In the genomic region with DNA sequence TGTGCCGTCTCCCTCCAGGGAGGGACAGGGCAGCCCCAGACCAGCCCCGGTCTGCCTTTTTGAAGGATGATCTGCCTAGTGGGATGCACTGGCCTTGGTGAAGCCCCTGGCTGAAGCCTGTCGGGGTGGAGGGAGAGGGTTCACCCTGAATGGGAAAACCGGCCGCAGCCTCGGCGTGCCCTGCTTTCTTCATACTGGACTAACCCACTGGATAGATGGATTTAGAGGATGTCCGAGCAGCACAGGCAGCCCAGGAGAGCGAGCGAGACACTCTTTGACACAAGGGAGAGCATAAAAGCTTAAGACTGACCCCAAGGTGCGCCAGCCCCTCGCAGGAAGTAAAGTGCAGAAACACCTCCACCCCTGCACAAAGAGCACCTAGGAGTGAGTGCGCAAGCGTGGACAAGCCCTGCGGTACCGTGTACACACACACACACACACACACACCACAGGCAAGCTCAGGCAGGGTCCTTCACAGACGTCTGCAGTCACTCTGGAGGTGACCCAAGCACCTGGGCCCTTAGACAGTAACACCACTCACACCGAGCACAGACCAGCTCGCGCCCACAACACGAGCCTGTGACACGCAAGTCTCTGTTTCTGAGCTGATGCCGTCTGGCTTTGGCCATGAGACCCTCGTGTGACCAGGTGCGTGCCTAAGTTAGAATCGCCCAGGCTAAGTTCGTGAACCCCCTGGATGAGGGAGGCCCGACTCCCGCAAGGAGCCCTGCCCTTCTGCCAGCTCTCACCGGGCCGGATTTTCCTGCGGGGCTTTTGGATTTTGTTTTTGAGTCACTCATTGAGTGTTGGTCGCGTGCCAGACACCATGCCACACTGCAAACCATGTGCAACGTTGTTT, we compare ENCODE assay signal across 14 cellular contexts. TPM values are rescaled to one million over a fixed set of nuclear protein-coding genes. Genes with fewer than 3 reads are reported as not detected.
A peak's percentile ranks its signal among the peaks of the same experiment; 100 is the strongest.
DNase-seq lines count a peak whose midpoint lies in the region; ATAC-seq and TF ChIP-seq lines count a peak whose summit lies in the region.
"Had no signal": no experiment of that assay in that cellular context is flagged by ENCODE, and none has a peak within 500 bp of the region (broad histone marks: within the 10 kb centered on the region; RNA-seq: fewer than 3 reads in every experiment).

No MANE protein-coding gene starts in this region.

- TF ChIP-seq RAD21 in HCT116 (IDR thresholded peaks at IDR 0.05; ENCODE audit: low read depth): no peak

- H3K27ac ChIP-seq in HCT116 (ENCODE audit: low read depth, low read length): peak overlapping the region; percentile 99
- H3K27ac ChIP-seq in left lung: peak overlapping the region; percentile 67 to 78
- peak overlapping the region; percentile 83 to 89 (median 84) for H3K27ac ChIP-seq in stomach

- POLR2A ChIA-PET in HCT116 (lab: Charles Lee) (interaction anchor here (1.1 to 1.2 kb wide), 2 partner anchors 12 to 20 kb away, joined by 3 to 4 read pairs; a partner anchor contains a TSS), activated B cell treated with CpG ODN at 0.5 μM for 24 hours (lab: Charles Lee) (interaction anchor here (1.5 to 7.3 kb wide), 5 partner anchors 10 to 50 kb away, joined by 5 to 144 read pairs (median 44); a partner anchor contains a TSS)

- CTCF ChIA-PET in HCT116 (lab: Charles Lee): interaction anchor here (1.1 kb wide), 1 partner anchor 9 kb away, joined by 9 read pairs; no protein-coding TSS in a partner anchor
- CTCF ChIA-PET in activated B cell treated with CpG ODN at 0.5 μM for 24 hours (lab: Charles Lee): interaction anchor here (0.8 to 1.2 kb wide), 2 partner anchors 9 to 23 kb away, joined by 3 to 5 read pairs; no protein-coding TSS in a partner anchor

- H3K36me3 ChIP-seq in HCT116 (ENCODE audit: control insufficient read depth in 1 of 2, insufficient read depth in 2 of 2, low read length in 2 of 2) (peaks cover 0 to 6% of the 10 kb centered on the region in 2 experiments; a peak in 1 of 4 replicates), left lung (peaks cover 0 to 27% of the 10 kb centered on the region in 2 donors), stomach (peaks cover 2 to 33% (median 13%) of the 10 kb centered on the region in 4 donors)

- TF ChIP-seq EP300 in stomach (IDR thresholded peaks at IDR 0.05): no peak

- peak overlapping the region; percentile 85 for H3K4me2 ChIP-seq in HCT116 (ENCODE audit: low read length)

- peak overlapping the region; percentile 47 for H3K4me3 Mint-ChIP-seq in activated B cell treated with CpG ODN at 0.5 μM for 24 hours
- H3K4me3 Mint-ChIP-seq: activated T-cell treated with anti-CD3 and anti-CD28 coated beads, Interleukin-2, amount 50 U/mL, for 24 hours; brain had no signal

- no peaks in the 10 kb centered on the region for H3K9me3 Mint-ChIP-seq in activated B cell treated with CpG ODN at 0.5 μM for 24 hours
- H3K9me3 Mint-ChIP-seq in activated naive CD4-positive, alpha-beta T cell treated with anti-CD3 and anti-CD28 coated beads, Interleukin-2, amount 50 U/mL, for 72 hours: no peaks in the 10 kb centered on the region
- H3K9me3 Mint-ChIP-seq: activated T-cell treated with anti-CD3 and anti-CD28 coated beads, Interleukin-2, amount 50 U/mL, for 24 hours; brain had no signal

- no peaks in the 10 kb centered on the region for H3K27me3 Mint-ChIP-seq in activated B cell treated with CpG ODN at 0.5 μM for 24 hours
- H3K27me3 Mint-ChIP-seq: activated T-cell treated with anti-CD3 and anti-CD28 coated beads, Interleukin-2, amount 50 U/mL, for 24 hours; brain had no signal

- peaks cover 95% of the 10 kb centered on the region for H3K4me1 Mint-ChIP-seq in activated B cell treated with CpG ODN at 0.5 μM for 24 hours

- intact Hi-C loops in HCT116 (cut with micrococcal nuclease) (loop anchor here (1.0 to 10.0 kb wide), 2 partner anchors 47 to 468 kb away; no protein-coding TSS in a partner anchor), activated B cell treated with CpG ODN at 0.5 μM for 24 hours (cut with micrococcal nuclease) (no loop called here), left lung (cut with DNase I) (no loop called here), stomach (cut with DNase I; ENCODE audit: low total_unique reads) (no loop called here)

- H3K9me3 ChIP-seq in HCT116 (ENCODE audit: control insufficient read depth in 1 of 2, insufficient read depth in 1 of 2, low read depth in 1 of 2, low read length in 2 of 2) (no peaks in the 10 kb centered on the region), left lung (no peaks in the 10 kb centered on the region), stomach (no peaks in the 10 kb centered on the region)
- H3K9me3 ChIP-seq: Caco-2 had no signal

- H4K20me1 ChIP-seq in HCT116 (ENCODE audit: insufficient read depth): no peaks in the 10 kb centered on the region

- ATAC-seq in HCT116 (peak; percentile 43), activated B cell treated with CpG ODN at 0.5 μM for 24 hours (ENCODE audit: low read depth) (no peak), left lung (peak; percentile 53), HG03139 (IDR thresholded peaks at IDR 0.05; ENCODE audit: unreplicated experiment) (no peak)
- no peak for ATAC-seq in activated naive CD4-positive, alpha-beta T cell treated with anti-CD3 and anti-CD28 coated beads, Interleukin-2, amount 50 U/mL, for 72 hours

- H3K4me3 ChIP-seq in HCT116 (replicated peaks in 1 of 2; ENCODE audit: low read depth in 1 of 2, low read length in 2 of 2) (peak overlapping the region; percentile 33 to 52), left lung (no peak overlapping the region), stomach (no peak overlapping the region)
- H3K4me3 ChIP-seq: lung had no signal

- TF ChIP-seq POLR2A in HCT116 (IDR thresholded peaks at IDR 0.05; ENCODE audit: borderline replicate concordance, extremely low read depth, insufficient read depth, insufficient read length) (no peak), stomach (IDR thresholded peaks at IDR 0.05) (no peak)

- DNase-seq in HCT116 (ENCODE audit: low read depth, low spot score): no peak
- no peak for DNase-seq in activated B cell treated with CpG ODN at 0.5 μM for 24 hours
- no peak for DNase-seq in left lung
- DNase-seq in stomach: peak; percentile 76
- no peak for DNase-seq in activated naive CD4-positive, alpha-beta T cell treated with anti-CD3 and anti-CD28 coated beads, Interleukin-2, amount 50 U/mL, for 72 hours (ENCODE audit: low spot score in 2 of 2)
- DNase-seq in pons (ENCODE audit: low spot score): no peak
- DNase-seq in stimulated activated CD4-positive, alpha-beta T cell treated with anti-CD3 and anti-CD28 coated beads, Interleukin-2, amount 100 ng/mL, for 24 hours: no peak
- DNase-seq: activated T-cell treated with anti-CD3 and anti-CD28 coated beads, Interleukin-2, amount 50 U/mL, for 24 hours; NCI-H2081; OCI-M1 had no signal

- RAD21 ChIA-PET in HCT116 (lab: Charles Lee; ENCODE audit: low non-redundant PET in 1 of 2, low total read pairs in 2 of 2, uncharacterized antibody in 2 of 2, unreplicated experiment in 2 of 2): interaction anchor here (0.9 to 1.5 kb wide), 2 partner anchors 28 to 47 kb away, joined by 3 to 5 read pairs; no protein-coding TSS in a partner anchor

- H3K9me2 ChIP-seq in HCT116 (ENCODE audit: insufficient read depth): no peaks in the 10 kb centered on the region

- peaks cover 40% of the 10 kb centered on the region for H3K36me3 Mint-ChIP-seq in activated B cell treated with CpG ODN at 0.5 μM for 24 hours (ENCODE audit: low read depth)
- no peaks in the 10 kb centered on the region for H3K36me3 Mint-ChIP-seq in activated naive CD4-positive, alpha-beta T cell treated with anti-CD3 and anti-CD28 coated beads, Interleukin-2, amount 50 U/mL, for 72 hours

- TSS peak; percentile 16 for BruUV-seq in HCT116 (replicated peaks; lab: Mats Ljungman, UMichigan)

- H3K27me3 ChIP-seq in HCT116 (ENCODE audit: insufficient read depth, low read length): no peaks in the 10 kb centered on the region
- H3K27me3 ChIP-seq in left lung: no peaks in the 10 kb centered on the region
- no peaks in the 10 kb centered on the region for H3K27me3 ChIP-seq in stomach

- H3K79me2 ChIP-seq in HCT116 (ENCODE audit: insufficient read depth, low read length): peaks cover 79% of the 10 kb centered on the region

- TF ChIP-seq CTCF in HCT116 (IDR thresholded peaks at IDR 0.05 in 2 of 3, conservative IDR thresholded peaks at IDR 0.05 in 1 of 3; ENCODE audit: borderline replicate concordance in 1 of 3, insufficient read depth in 1 of 3, low read depth in 2 of 3, low read length in 2 of 3) (no peak), activated B cell treated with CpG ODN at 0.5 μM for 24 hours (IDR thresholded peaks at IDR 0.05) (no peak), left lung (IDR thresholded peaks at IDR 0.05) (no peak), stomach (IDR thresholded peaks at IDR 0.05) (no peak)

- peak overlapping the region; percentile 74 for H3K9ac ChIP-seq in HCT116 (ENCODE audit: low read length)

- WGBS in stomach, 5 donors: 41 to 65% (median 50%) methylated on average over 29 to 35 of the region's 35 CpGs

- H3K27ac Mint-ChIP-seq in activated B cell treated with CpG ODN at 0.5 μM for 24 hours: peak overlapping the region; percentile 95
- H3K27ac Mint-ChIP-seq in activated naive CD4-positive, alpha-beta T cell treated with anti-CD3 and anti-CD28 coated beads, Interleukin-2, amount 50 U/mL, for 72 hours: peak overlapping the region in 1 of 2 donors; percentile 65

- peaks cover 55 to 75% of the 10 kb centered on the region in 2 experiments for H3K4me1 ChIP-seq in HCT116 (ENCODE audit: control insufficient read depth in 1 of 2, insufficient read depth in 2 of 2, low read length in 2 of 2)
- H3K4me1 ChIP-seq in left lung: peaks cover 27 to 61% of the 10 kb centered on the region in 2 donors
- H3K4me1 ChIP-seq in stomach: peaks cover 39 to 63% (median 54%) of the 10 kb centered on the region in 4 donors

- H2AFZ ChIP-seq in HCT116 (ENCODE audit: low read depth, low read length, poor library complexity, severe bottlenecking): no peak overlapping the region

RNA-seq across cellular contexts. Expression of a gene that starts 11.3 kb away (rescaled TPM):
- total RNA-seq in HCT116 (2021; ENCODE audit: unreplicated experiment) (98.6 TPM), activated B cell treated with CpG ODN at 0.5 μM for 24 hours (68.1 and 85.1 TPM in 2 replicates), left lung (10 to 100 TPM; 41.3 to 66.7 TPM), stomach (100 to 1,000 TPM in 1 of 5 donors, 10 to 100 TPM in 4; 37.9 to 199 (median 54.0) TPM)
- polyA plus RNA-seq in HCT116 (2012): 180 and 260 TPM in 2 replicates
- polyA plus RNA-seq in stomach: 10 to 100 TPM; 11.3 to 81.4 (median 17.2) TPM
- 10 to 100 TPM in 1 of 2 donors, 1 to 10 TPM in 1; 8.9 to 19.1 TPM for total RNA-seq in activated naive CD4-positive, alpha-beta T cell treated with anti-CD3 and anti-CD28 coated beads, Interleukin-2, amount 50 U/mL, for 72 hours

RNA-seq across cellular contexts. Expression of a gene that starts 21.3 kb away (rescaled TPM):
- total RNA-seq in HCT116 (2021; ENCODE audit: unreplicated experiment) (92.7 TPM), activated B cell treated with CpG ODN at 0.5 μM for 24 hours (96.6 and 105 TPM in 2 replicates), left lung (10 to 100 TPM; 76.2 to 84.6 TPM), stomach (100 to 1,000 TPM in 1 of 5 donors, 10 to 100 TPM in 4; 27.4 to 166 (median 36.6) TPM)
- polyA plus RNA-seq in HCT116 (2012): 261 and 304 TPM in 2 replicates
- polyA plus RNA-seq in stomach: 100 to 1,000 TPM; 128 to 206 (median 158) TPM
- total RNA-seq in activated naive CD4-positive, alpha-beta T cell treated with anti-CD3 and anti-CD28 coated beads, Interleukin-2, amount 50 U/mL, for 72 hours: 100 to 1,000 TPM; 114 to 150 TPM

RNA-seq across cellular contexts. Expression of a gene that starts 21.6 kb away (rescaled TPM):
- 15.4 TPM for total RNA-seq in HCT116 (2021; ENCODE audit: unreplicated experiment)
- polyA plus RNA-seq in HCT116 (2012): 8.6 and 12.6 TPM in 2 replicates
- 6.1 and 6.2 TPM in 2 replicates for total RNA-seq in activated B cell treated with CpG ODN at 0.5 μM for 24 hours
- 1 to 10 TPM; 8.4 to 8.6 TPM for total RNA-seq in left lung
- total RNA-seq in stomach: 10 to 100 TPM in 1 of 5 donors, 1 to 10 TPM in 2, under 1 TPM in 1, not detected in 1; under 0.01 to 26.6 (median 5.9) TPM
- polyA plus RNA-seq in stomach: 1 to 10 TPM in 2 of 3 donors, under 1 TPM in 1; 0.92 to 3.2 (median 2.4) TPM
- 1 to 10 TPM; 3.1 to 7.6 TPM for total RNA-seq in activated naive CD4-positive, alpha-beta T cell treated with anti-CD3 and anti-CD28 coated beads, Interleukin-2, amount 50 U/mL, for 72 hours

RNA-seq across cellular contexts. Expression of a gene that starts 36.9 kb away (rescaled TPM):
- 1.0 TPM for total RNA-seq in HCT116 (2021; ENCODE audit: unreplicated experiment)
- polyA plus RNA-seq in HCT116 (2012): 0.95 and 1.8 TPM in 2 replicates
- 0.49 and 2.2 TPM in 2 replicates for total RNA-seq in activated B cell treated with CpG ODN at 0.5 μM for 24 hours
- under 1 TPM in 1 of 2 donors, not detected in 1; 0.26 TPM for total RNA-seq in left lung
- total RNA-seq in stomach: not detected
- under 1 TPM in 1 of 3 donors, not detected in 2; 0.10 TPM for polyA plus RNA-seq in stomach
- 1 to 10 TPM in 1 of 2 donors, under 1 TPM in 1; 0.49 to 1.0 TPM for total RNA-seq in activated naive CD4-positive, alpha-beta T cell treated with anti-CD3 and anti-CD28 coated beads, Interleukin-2, amount 50 U/mL, for 72 hours

RNA-seq across cellular contexts. Expression of a gene that starts 53.0 kb away (rescaled TPM):
- total RNA-seq in HCT116 (2021; ENCODE audit: unreplicated experiment) (72.7 TPM), activated B cell treated with CpG ODN at 0.5 μM for 24 hours (32.8 and 34.1 TPM in 2 replicates), left lung (10 to 100 TPM; 73.1 to 81.9 TPM), stomach (10 to 100 TPM; 24.0 to 97.4 (median 61.3) TPM)
- polyA plus RNA-seq in HCT116 (2012): 45.2 and 52.8 TPM in 2 replicates
- polyA plus RNA-seq in stomach: 10 to 100 TPM; 51.1 to 70.3 (median 55.3) TPM
- total RNA-seq in activated naive CD4-positive, alpha-beta T cell treated with anti-CD3 and anti-CD28 coated beads, Interleukin-2, amount 50 U/mL, for 72 hours: 10 to 100 TPM; 17.8 to 36.2 TPM

Comparison
In these comparisons a context has a peak if more than half of its experiments do, and no peak if none do; other contexts are left out.
1. ATAC-seq: peak in HCT116 (single experiment) and left lung (single experiment); none in activated B cell treated with CpG ODN at 0.5 μM for 24 hours (single experiment), HG03139 (single experiment) and activated naive CD4-positive, alpha-beta T cell treated with anti-CD3 and anti-CD28 coated beads, Interleukin-2, amount 50 U/mL, for 72 hours (0 of 2).
2. H3K4me3 ChIP-seq: peak in HCT116 (2 of 2); none in left lung (0 of 2) and stomach (0 of 4).
3. Peak in every context shown above with its lines, with median percentiles within 50 percentile points of each other: H3K27ac ChIP-seq.